1 cellular context compared by ENCODE assay signal in the genomic region with DNA sequence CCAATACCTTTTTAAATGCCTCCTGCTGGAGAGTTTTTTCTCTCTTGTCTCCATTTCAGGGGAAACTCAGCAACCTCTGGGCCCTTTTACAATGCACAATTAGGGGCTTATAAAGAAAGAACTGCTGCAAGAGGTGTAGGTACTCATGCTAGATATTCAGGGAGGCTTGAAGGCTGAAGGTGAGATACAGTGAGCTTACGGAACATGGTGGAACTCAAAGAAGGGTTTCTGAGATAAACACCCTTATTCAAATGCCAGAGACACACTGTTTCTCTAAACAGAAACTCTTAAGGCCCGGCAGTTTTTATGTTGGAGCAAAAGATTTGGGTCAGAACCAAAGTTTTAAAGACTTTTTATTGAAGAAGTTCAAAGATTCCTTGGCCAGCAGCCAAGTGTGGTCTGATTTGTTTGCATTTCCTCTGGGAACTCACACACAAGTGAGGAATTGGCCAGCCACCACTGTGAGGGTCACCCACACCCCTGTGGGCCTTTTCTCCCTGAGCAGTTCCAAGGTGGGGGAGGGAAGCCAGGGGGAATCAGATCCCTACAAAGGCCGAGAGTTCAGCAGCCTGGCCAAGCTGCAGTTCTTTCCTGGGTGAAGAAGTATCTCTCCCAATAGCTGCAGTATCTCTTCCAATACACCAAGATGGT.
A peak's percentile ranks its signal among the peaks of the same experiment; 100 is the strongest.
TF ChIP-seq lines count a peak whose summit lies in the region.

No MANE protein-coding gene starts in this region.

TF ChIP-seq in HepG2, 621 proteins besides CTCF, POLR2A, EP300 and RAD21 (continued from another document and continues in another):
- TF ChIP-seq ZUFSP (CRISPR knock-in tag; IDR thresholded peaks at IDR 0.05; ENCODE audit: borderline replicate concordance): no peak
- no peak for TF ChIP-seq SETDB1 (CRISPR knock-in tag; IDR thresholded peaks at IDR 0.05; ENCODE audit: borderline replicate concordance)
- no peak for TF ChIP-seq AHR (CRISPR knock-in tag; IDR thresholded peaks at IDR 0.05)
- no peak for TF ChIP-seq ZNF17 (CRISPR knock-in tag; IDR thresholded peaks at IDR 0.05)
- TF ChIP-seq FOXJ3 (CRISPR knock-in tag; IDR thresholded peaks at IDR 0.05; ENCODE audit: borderline replicate concordance): no peak; the same call in 1 of the 2 replicates
- no peak for TF ChIP-seq KLF16 (CRISPR knock-in tag; IDR thresholded peaks at IDR 0.05)
- peak; percentile 49; the same call in 1 of the 2 replicates for TF ChIP-seq NCOR1 (IDR thresholded peaks at IDR 0.05; ENCODE audit: borderline replicate concordance, low read length)
- no peak for TF ChIP-seq HNRNPUL1 (IDR thresholded peaks at IDR 0.05; ENCODE audit: low read depth, low read length)
- no peak for TF ChIP-seq ZNF224 (CRISPR knock-in tag; IDR thresholded peaks at IDR 0.05)
- 0 out of 2 replicates have a peak, but pooled peaks have one; percentile 40 for TF ChIP-seq HMG20A (CRISPR knock-in tag; IDR thresholded peaks at IDR 0.05; ENCODE audit: borderline replicate concordance)
- TF ChIP-seq SALL1 (CRISPR knock-in tag; IDR thresholded peaks at IDR 0.05): peak; percentile 71; the same call in 1 of the 2 replicates
- TF ChIP-seq, protein P1, sequence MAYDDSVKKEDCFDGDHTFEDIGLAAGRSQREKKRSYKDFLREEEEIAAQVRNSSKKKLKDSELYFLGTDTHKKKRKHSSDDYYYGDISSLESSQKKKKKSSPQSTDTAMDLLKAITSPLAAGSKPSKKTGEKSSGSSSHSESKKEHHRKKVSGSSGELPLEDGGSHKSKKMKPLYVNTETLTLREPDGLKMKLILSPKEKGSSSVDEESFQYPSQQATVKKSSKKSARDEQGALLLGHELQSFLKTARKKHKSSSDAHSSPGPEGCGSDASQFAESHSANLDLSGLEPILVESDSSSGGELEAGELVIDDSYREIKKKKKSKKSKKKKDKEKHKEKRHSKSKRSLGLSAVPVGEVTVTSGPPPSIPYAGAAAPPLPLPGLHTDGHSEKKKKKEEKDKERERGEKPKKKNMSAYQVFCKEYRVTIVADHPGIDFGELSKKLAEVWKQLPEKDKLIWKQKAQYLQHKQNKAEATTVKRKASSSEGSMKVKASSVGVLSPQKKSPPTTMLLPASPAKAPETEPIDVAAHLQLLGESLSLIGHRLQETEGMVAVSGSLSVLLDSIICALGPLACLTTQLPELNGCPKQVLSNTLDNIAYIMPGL (CRISPR knock-in tag; IDR thresholded peaks at IDR 0.05; ENCODE audit: borderline replicate concordance in 1 of 2, low read depth in 1 of 2): no peak
- no peak for TF ChIP-seq ZNF75D (CRISPR knock-in tag; IDR thresholded peaks at IDR 0.05; ENCODE audit: borderline replicate concordance)
- TF ChIP-seq FOXC1 (CRISPR knock-in tag; IDR thresholded peaks at IDR 0.05; ENCODE audit: borderline replicate concordance): no peak
- TF ChIP-seq ONECUT2 (CRISPR knock-in tag; IDR thresholded peaks at IDR 0.05): no peak
- TF ChIP-seq, protein P2, sequence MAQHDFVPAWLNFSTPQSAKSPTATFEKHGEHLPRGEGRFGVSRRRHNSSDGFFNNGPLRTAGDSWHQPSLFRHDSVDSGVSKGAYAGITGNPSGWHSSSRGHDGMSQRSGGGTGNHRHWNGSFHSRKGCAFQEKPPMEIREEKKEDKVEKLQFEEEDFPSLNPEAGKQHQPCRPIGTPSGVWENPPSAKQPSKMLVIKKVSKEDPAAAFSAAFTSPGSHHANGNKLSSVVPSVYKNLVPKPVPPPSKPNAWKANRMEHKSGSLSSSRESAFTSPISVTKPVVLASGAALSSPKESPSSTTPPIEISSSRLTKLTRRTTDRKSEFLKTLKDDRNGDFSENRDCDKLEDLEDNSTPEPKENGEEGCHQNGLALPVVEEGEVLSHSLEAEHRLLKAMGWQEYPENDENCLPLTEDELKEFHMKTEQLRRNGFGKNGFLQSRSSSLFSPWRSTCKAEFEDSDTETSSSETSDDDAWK (CRISPR knock-in tag; IDR thresholded peaks at IDR 0.05): no peak
- no peak for TF ChIP-seq HOXA3 (CRISPR knock-in tag; IDR thresholded peaks at IDR 0.05)
- no peak for TF ChIP-seq NFYC (CRISPR knock-in tag; IDR thresholded peaks at IDR 0.05)
- TF ChIP-seq, protein P3, sequence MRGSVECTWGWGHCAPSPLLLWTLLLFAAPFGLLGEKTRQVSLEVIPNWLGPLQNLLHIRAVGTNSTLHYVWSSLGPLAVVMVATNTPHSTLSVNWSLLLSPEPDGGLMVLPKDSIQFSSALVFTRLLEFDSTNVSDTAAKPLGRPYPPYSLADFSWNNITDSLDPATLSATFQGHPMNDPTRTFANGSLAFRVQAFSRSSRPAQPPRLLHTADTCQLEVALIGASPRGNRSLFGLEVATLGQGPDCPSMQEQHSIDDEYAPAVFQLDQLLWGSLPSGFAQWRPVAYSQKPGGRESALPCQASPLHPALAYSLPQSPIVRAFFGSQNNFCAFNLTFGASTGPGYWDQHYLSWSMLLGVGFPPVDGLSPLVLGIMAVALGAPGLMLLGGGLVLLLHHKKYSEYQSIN (CRISPR knock-in tag; IDR thresholded peaks at IDR 0.05; ENCODE audit: borderline replicate concordance): no peak
- TF ChIP-seq HNF4A (CRISPR knock-in tag; IDR thresholded peaks at IDR 0.05): peak; percentile 61
- no peak for TF ChIP-seq ASH2L (IDR thresholded peaks at IDR 0.05; ENCODE audit: insufficient read length, low read depth, low read length)
- no peak for TF ChIP-seq KLF9 (CRISPR knock-in tag; IDR thresholded peaks at IDR 0.05; ENCODE audit: low read depth)
- TF ChIP-seq CSRNP2 (CRISPR knock-in tag; conservative IDR thresholded peaks at IDR 0.05; ENCODE audit: low read depth): no peak
- TF ChIP-seq, protein P4, sequence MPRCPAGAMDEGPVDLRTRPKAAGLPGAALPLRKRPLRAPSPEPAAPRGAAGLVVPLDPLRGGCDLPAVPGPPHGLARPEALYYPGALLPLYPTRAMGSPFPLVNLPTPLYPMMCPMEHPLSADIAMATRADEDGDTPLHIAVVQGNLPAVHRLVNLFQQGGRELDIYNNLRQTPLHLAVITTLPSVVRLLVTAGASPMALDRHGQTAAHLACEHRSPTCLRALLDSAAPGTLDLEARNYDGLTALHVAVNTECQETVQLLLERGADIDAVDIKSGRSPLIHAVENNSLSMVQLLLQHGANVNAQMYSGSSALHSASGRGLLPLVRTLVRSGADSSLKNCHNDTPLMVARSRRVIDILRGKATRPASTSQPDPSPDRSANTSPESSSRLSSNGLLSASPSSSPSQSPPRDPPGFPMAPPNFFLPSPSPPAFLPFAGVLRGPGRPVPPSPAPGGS (CRISPR knock-in tag; IDR thresholded peaks at IDR 0.05): no peak
- TF ChIP-seq GZF1 (CRISPR knock-in tag; IDR thresholded peaks at IDR 0.05): no peak
- TF ChIP-seq, protein P5, sequence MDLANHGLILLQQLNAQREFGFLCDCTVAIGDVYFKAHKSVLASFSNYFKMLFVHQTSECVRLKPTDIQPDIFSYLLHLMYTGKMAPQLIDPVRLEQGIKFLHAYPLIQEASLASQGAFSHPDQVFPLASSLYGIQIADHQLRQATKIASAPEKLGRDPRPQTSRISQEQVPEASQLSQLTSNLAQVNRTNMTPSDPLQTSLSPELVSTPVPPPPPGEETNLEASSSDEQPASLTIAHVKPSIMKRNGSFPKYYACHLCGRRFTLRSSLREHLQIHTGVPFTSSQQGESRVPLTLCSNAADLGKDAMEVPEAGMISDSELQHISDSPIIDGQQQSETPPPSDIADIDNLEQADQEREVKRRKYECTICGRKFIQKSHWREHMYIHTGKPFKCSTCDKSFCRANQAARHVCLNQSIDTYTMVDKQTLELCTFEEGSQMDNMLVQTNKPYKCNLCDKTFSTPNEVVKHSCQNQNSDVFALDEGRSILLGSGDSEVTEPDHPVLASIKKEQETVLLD (CRISPR knock-in tag; IDR thresholded peaks at IDR 0.05; ENCODE audit: low read depth): no peak
- TF ChIP-seq ZMYM4 (CRISPR knock-in tag; IDR thresholded peaks at IDR 0.05): peak; percentile 58
- no peak for TF ChIP-seq ATF5 (CRISPR knock-in tag; IDR thresholded peaks at IDR 0.05; ENCODE audit: low read depth)
- TF ChIP-seq E2F5 (CRISPR knock-in tag; conservative IDR thresholded peaks at IDR 0.05): no peak
- TF ChIP-seq ZBTB43 (CRISPR knock-in tag; conservative IDR thresholded peaks at IDR 0.05): peak; percentile 56; the same call in 1 of the 2 replicates
- TF ChIP-seq ZFP1 (CRISPR knock-in tag; IDR thresholded peaks at IDR 0.05): no peak
- no peak for TF ChIP-seq MED13 (CRISPR knock-in tag; IDR thresholded peaks at IDR 0.05)
- no peak for TF ChIP-seq RBM39 (IDR thresholded peaks at IDR 0.05; ENCODE audit: low read depth, low read length, poor library complexity, severe bottlenecking)
- no peak for TF ChIP-seq NONO (IDR thresholded peaks at IDR 0.05)
- TF ChIP-seq NONO (CRISPR knock-in tag; conservative IDR thresholded peaks at IDR 0.05): no peak
- TF ChIP-seq ZNF44 (CRISPR knock-in tag; IDR thresholded peaks at IDR 0.05): no peak
- no peak for TF ChIP-seq ZNF567 (CRISPR knock-in tag; IDR thresholded peaks at IDR 0.05; ENCODE audit: borderline replicate concordance)
- no peak for TF ChIP-seq ZNF841 (CRISPR knock-in tag; IDR thresholded peaks at IDR 0.05; ENCODE audit: borderline replicate concordance)
- TF ChIP-seq ZNF337 (CRISPR knock-in tag; IDR thresholded peaks at IDR 0.05; ENCODE audit: borderline replicate concordance, low read depth): no peak
- peak; percentile 79; the same call in 1 of the 2 replicates for TF ChIP-seq ZNF281 (CRISPR knock-in tag; IDR thresholded peaks at IDR 0.05; ENCODE audit: borderline replicate concordance)
- no peak for TF ChIP-seq RAD51 (IDR thresholded peaks at IDR 0.05; ENCODE audit: borderline replicate concordance)
- no peak for TF ChIP-seq ZNF160 (CRISPR knock-in tag; IDR thresholded peaks at IDR 0.05)
